Comparison of ENCODE assay signal across 8 cellular contexts in genomic region chr3:150545419-150546225, GRCh38. TPM values are rescaled to one million over a fixed set of nuclear protein-coding genes. Genes with fewer than 3 reads are reported as not detected.
DNase-seq lines count a peak whose midpoint lies in the region; ATAC-seq lines count a peak whose summit lies in the region.

No MANE protein-coding gene starts in this region.

- CTCF ChIA-PET in activated naive CD4-positive, alpha-beta T cell treated with anti-CD3 and anti-CD28 coated beads, Interleukin-2, amount 10 ng/mL, durations not matched to agents 7 days and 5 days (lab: Charles Lee), result interaction anchor here (1.0 to 1.4 kb wide), 4 partner anchors 11 to 218 kb away, joined by 3 to 4 read pairs (median 4); no protein-coding TSS in a partner anchor

- no peaks in the 10 kb centered on the region for H3K9me3 Mint-ChIP-seq in activated naive CD4-positive, alpha-beta T cell treated with anti-CD3 and anti-CD28 coated beads, Interleukin-2, amount 10 ng/mL, durations not matched to agents 7 days and 5 days

- ATAC-seq in Right ventricle myocardium superior (ENCODE audit: poor library complexity) (peak; percentile 36), HG02870 (IDR thresholded peaks at IDR 0.05; ENCODE audit: unreplicated experiment) (no peak)

- intact Hi-C loops in Right ventricle myocardium superior (cut with DNase I), result no loop called here

- H3K27ac Mint-ChIP-seq in activated naive CD4-positive, alpha-beta T cell treated with anti-CD3 and anti-CD28 coated beads, Interleukin-2, amount 10 ng/mL, durations not matched to agents 7 days and 5 days, result peak overlapping the region; percentile 95

- peaks cover 7% of the 10 kb centered on the region for H3K36me3 ChIP-seq in H7 (replicated peaks; ENCODE audit: control insufficient read depth, insufficient read depth, low read length)

- peaks cover 47% of the 10 kb centered on the region for H3K36me3 Mint-ChIP-seq in activated naive CD4-positive, alpha-beta T cell treated with anti-CD3 and anti-CD28 coated beads, Interleukin-2, amount 10 ng/mL, durations not matched to agents 7 days and 5 days

- DNase-seq in EL (peak; percentile 8), H7 (peak; percentile 55), NCI-H526 treated with DMSO at 0.1 percent for 48 hours (lab: John Stamatoyannopoulos, UW) (peak; percentile 81), Right ventricle myocardium superior (no peak), pons (ENCODE audit: low spot score) (peak; percentile 60), NCI-H187 treated with DMSO at 0.1 percent for 48 hours (lab: John Stamatoyannopoulos, UW) (no peak)
- peak; percentile 61 for DNase-seq in activated naive CD4-positive, alpha-beta T cell treated with anti-CD3 and anti-CD28 coated beads, Interleukin-2, amount 10 ng/mL, durations not matched to agents 7 days and 5 days

- H3K4me3 ChIP-seq in H7 (ENCODE audit: insufficient read depth, low read depth, low read length), result peak overlapping the region; percentile 95

- H3K4me3 Mint-ChIP-seq in activated naive CD4-positive, alpha-beta T cell treated with anti-CD3 and anti-CD28 coated beads, Interleukin-2, amount 10 ng/mL, durations not matched to agents 7 days and 5 days, result peak overlapping the region; percentile 93

- no peaks in the 10 kb centered on the region for H3K27me3 Mint-ChIP-seq in activated naive CD4-positive, alpha-beta T cell treated with anti-CD3 and anti-CD28 coated beads, Interleukin-2, amount 10 ng/mL, durations not matched to agents 7 days and 5 days

- H3K4me1 Mint-ChIP-seq in activated naive CD4-positive, alpha-beta T cell treated with anti-CD3 and anti-CD28 coated beads, Interleukin-2, amount 10 ng/mL, durations not matched to agents 7 days and 5 days, result peaks cover 60% of the 10 kb centered on the region

- H3K27me3 ChIP-seq in H7 (ENCODE audit: control insufficient read depth, insufficient read depth, low read length), result no peaks in the 10 kb centered on the region

RNA-seq across cellular contexts. Expression of gene SERP1, which starts 0.7 kb away (rescaled TPM):
- total RNA-seq in H7 (2014; rRNA removed; shearing (Covaris generic)), result 133 and 143 TPM in 2 replicates
- 22.0 TPM for total RNA-seq in Right ventricle myocardium superior

RNA-seq across cellular contexts. Expression of gene EIF2A, which starts 1.0 kb away (rescaled TPM):
- total RNA-seq in H7 (2014; rRNA removed; shearing (Covaris generic)), result 81.3 and 141 TPM in 2 replicates
- total RNA-seq in Right ventricle myocardium superior, result 67.6 TPM

RNA-seq across cellular contexts. Expression of gene SELENOT, which starts 57.5 kb away (rescaled TPM):
- 106 and 140 TPM in 2 replicates for total RNA-seq in H7 (2014; rRNA removed; shearing (Covaris generic))
- total RNA-seq in Right ventricle myocardium superior, result 59.8 TPM

Comparison
In these comparisons a context has a peak if more than half of its experiments do, and no peak if none do; other contexts are left out.
1. DNase-seq: peak in EL (single experiment), H7 (single experiment), NCI-H526 treated with DMSO at 0.1 percent for 48 hours (single experiment), activated naive CD4-positive, alpha-beta T cell treated with anti-CD3 and anti-CD28 coated beads, Interleukin-2, amount 10 ng/mL, durations not matched to agents 7 days and 5 days (single experiment) and pons (single experiment); none in Right ventricle myocardium superior (single experiment) and NCI-H187 treated with DMSO at 0.1 percent for 48 hours (single experiment).